7 cellular contexts compared by ENCODE assay signal in the genomic region with DNA sequence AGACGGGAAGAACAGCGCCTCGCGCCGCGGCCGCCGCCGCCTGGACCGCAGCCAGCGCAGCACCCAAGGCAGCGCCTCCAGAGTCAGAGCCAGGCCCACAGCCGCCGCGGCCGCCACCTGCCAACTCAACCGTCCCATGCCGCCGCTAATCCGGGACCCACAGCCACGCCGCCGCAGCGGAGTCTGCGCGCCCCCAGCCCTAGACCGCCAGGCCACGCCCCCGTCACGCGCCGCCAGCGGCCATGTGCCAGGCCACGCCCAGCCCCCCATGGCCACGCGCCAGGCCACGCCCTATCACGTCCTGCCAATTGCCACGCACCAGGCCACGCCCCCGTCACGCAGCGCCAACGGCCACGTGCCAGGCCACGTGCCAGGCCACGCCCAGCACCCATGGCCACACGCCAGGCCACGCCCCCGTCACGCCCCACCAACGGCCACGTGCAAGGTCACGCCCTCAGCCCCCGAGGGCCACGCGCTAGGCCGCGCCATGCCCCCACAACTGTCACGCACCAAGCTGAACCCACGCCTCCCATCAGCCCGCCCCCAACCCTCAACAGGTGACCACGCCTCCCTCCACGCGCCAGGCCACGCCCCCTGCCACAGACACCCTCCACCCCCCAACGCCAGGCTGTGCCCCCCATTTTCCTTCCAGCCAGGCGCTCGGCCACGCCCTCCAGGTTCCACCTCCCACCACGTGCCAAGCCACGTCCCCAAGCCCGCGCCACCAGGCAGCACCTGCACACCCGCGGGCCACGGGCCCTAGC. TPM values are rescaled to one million over a fixed set of nuclear protein-coding genes. Genes with fewer than 3 reads are reported as not detected.
DNase-seq lines count a peak whose midpoint lies in the region; ATAC-seq lines count a peak whose summit lies in the region.

A gene with protein sequence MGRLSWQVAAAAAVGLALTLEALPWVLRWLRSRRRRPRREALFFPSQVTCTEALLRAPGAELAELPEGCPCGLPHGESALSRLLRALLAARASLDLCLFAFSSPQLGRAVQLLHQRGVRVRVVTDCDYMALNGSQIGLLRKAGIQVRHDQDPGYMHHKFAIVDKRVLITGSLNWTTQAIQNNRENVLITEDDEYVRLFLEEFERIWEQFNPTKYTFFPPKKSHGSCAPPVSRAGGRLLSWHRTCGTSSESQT (minus strand): TSS at position 185 of the 764 bp plus-strand sequence. CDS start 47 bp downstream, at position 138.

- DNase-seq in NCI-H526 treated with DMSO at 0.1 percent for 48 hours (lab: John Stamatoyannopoulos, UW), result peak; percentile 62
- DNase-seq in activated CD4-positive, alpha-beta T cell treated with anti-CD3 and anti-CD28 coated beads for 4 hours, result peak; percentile 92 to 94
- DNase-seq in stimulated activated CD8-positive, alpha-beta memory T cell treated with anti-CD3 and anti-CD28 coated beads, Interleukin-7, amount 100 ng/mL, for 1 hour (ENCODE audit: low read depth in 2 of 2), result peak; percentile 68 to 71

- H3K27ac ChIP-seq in cingulate gyrus (ENCODE audit: low read depth, low read length) (peak within 1 kb of the TSS; percentile 89), mesodermal cell (ENCODE audit: low read depth, low read length, severe bottlenecking) (no peak within 1 kb of the TSS)

- no peaks in the 10 kb centered on the region for H3K9me3 ChIP-seq in mesodermal cell (ENCODE audit: control insufficient read depth, low read length)

- H3K4me3 ChIP-seq in mesodermal cell (ENCODE audit: extremely low read depth, insufficient read depth, low read length, poor library complexity, severe bottlenecking), result peak within 1 kb of the TSS; percentile 27

- peak; percentile 73 for ATAC-seq in GM18511 (IDR thresholded peaks at IDR 0.05; ENCODE audit: unreplicated experiment)
- ATAC-seq in HG03097 (IDR thresholded peaks at IDR 0.05; ENCODE audit: low FRiP score, unreplicated experiment), result peak; percentile 54

- 64 to 68% methylated on average over 54 to 67 of the region's 77 CpGs for WGBS in mesodermal cell (ENCODE audit: insufficient coverage in 2 of 2), 2 experiments

- H3K4me1 ChIP-seq in mesodermal cell (ENCODE audit: control insufficient read depth, insufficient read depth, low read length, poor library complexity, severe bottlenecking), result peaks cover 5% of the 10 kb centered on the region

- peaks cover 7% of the 10 kb centered on the region for H3K36me3 ChIP-seq in mesodermal cell (ENCODE audit: control insufficient read depth, insufficient read depth, low read length)

RNA-seq across cellular contexts. Expression of the gene that starts here (rescaled TPM):
- polyA plus RNA-seq in mesodermal cell (2013, experiment 1 of 2), result 0.59 TPM
- 0.96 TPM for polyA plus RNA-seq in mesodermal cell (2013, experiment 2 of 2)
